Comparison of ENCODE assay signal across 11 cellular contexts in the genomic region with DNA sequence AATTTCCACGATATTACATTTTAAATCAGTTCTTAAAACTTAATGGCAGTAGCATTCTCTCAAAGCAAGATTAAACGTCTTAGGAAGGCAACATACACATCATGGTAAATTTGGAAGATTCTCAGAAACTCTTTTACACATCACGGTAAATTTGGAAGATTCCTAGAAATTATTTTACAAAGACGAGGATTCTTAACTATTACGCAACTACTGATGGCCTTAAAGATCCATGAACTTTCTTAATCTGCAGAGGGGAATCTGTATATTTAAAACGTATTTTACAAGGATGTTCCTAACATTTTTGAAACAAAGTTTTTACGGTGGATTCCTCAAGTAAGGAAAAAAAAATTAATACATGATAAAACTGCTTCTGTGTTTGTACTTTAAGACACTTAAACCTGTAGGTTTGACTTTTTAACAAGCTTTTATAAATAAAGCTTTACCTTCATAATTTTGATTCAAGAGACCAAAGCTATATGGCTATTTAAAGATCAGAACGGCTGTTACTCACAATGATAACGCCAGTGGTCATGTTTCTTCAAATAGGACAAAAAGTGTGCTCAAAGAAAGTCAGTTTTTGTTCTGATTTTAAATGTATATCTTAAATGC. TPM values are rescaled to one million over a fixed set of nuclear protein-coding genes. Genes with fewer than 3 reads are reported as not detected.
DNase-seq lines count a peak whose midpoint lies in the region; ATAC-seq and TF ChIP-seq lines count a peak whose summit lies in the region.
"Had no signal": no experiment of that assay in that cellular context is flagged by ENCODE, and none has a peak within 500 bp of the region (broad histone marks: within the 10 kb centered on the region; RNA-seq: fewer than 3 reads in every experiment).

No MANE protein-coding gene starts in this region.

- peaks cover 9% of the 10 kb centered on the region for H3K36me3 Mint-ChIP-seq in activated naive CD4-positive, alpha-beta T cell treated with anti-CD3 and anti-CD28 coated beads, Interleukin-2, amount 10 ng/mL, durations not matched to agents 7 days and 5 days
- H3K36me3 Mint-ChIP-seq in activated B cell treated with CpG ODN at 0.5 μM for 24 hours (ENCODE audit: low read depth), result peaks cover 16% of the 10 kb centered on the region

- H3K4me1 Mint-ChIP-seq in activated naive CD4-positive, alpha-beta T cell treated with anti-CD3 and anti-CD28 coated beads, Interleukin-2, amount 10 ng/mL, durations not matched to agents 7 days and 5 days, result peaks cover 57% of the 10 kb centered on the region
- peaks cover 53% of the 10 kb centered on the region for H3K4me1 Mint-ChIP-seq in activated B cell treated with CpG ODN at 0.5 μM for 24 hours

- H3K27me3 Mint-ChIP-seq in activated naive CD4-positive, alpha-beta T cell treated with anti-CD3 and anti-CD28 coated beads, Interleukin-2, amount 10 ng/mL, durations not matched to agents 7 days and 5 days, result no peaks in the 10 kb centered on the region
- no peaks in the 10 kb centered on the region for H3K27me3 Mint-ChIP-seq in activated B cell treated with CpG ODN at 0.5 μM for 24 hours
- H3K27me3 Mint-ChIP-seq: dendritic cell treated with granulocyte-macrophage colony-stimulating factor and Interleukin-4, amounts not matched to agents 40 ng/mL and 50 ng/mL, for 4 days had no signal

- H3K27ac ChIP-seq in iPS-18a (ENCODE audit: low read length), result peak overlapping the region; percentile 98
- H3K27ac ChIP-seq in testis, result peak overlapping the region in 1 of 2 donors; percentile 99

- CTCF ChIA-PET in activated naive CD4-positive, alpha-beta T cell treated with anti-CD3 and anti-CD28 coated beads, Interleukin-2, amount 10 ng/mL, durations not matched to agents 7 days and 5 days (lab: Charles Lee), result interaction anchor here (0.6 to 1.4 kb wide), 3 partner anchors 11 to 811 kb away, joined by 3 read pairs; no protein-coding TSS in a partner anchor
- CTCF ChIA-PET in activated B cell treated with CpG ODN at 0.5 μM for 24 hours (lab: Charles Lee), result no interaction called here
- CTCF ChIA-PET in GM10248 (lab: Yijun Ruan, JAX), result interaction anchor here (1.5 to 2.2 kb wide), 3 partner anchors 9 to 12 kb away, joined by 4 to 16 read pairs (median 7); no protein-coding TSS in a partner anchor

- H3K27ac Mint-ChIP-seq in activated naive CD4-positive, alpha-beta T cell treated with anti-CD3 and anti-CD28 coated beads, Interleukin-2, amount 10 ng/mL, durations not matched to agents 7 days and 5 days, result no peak overlapping the region
- H3K27ac Mint-ChIP-seq in activated B cell treated with CpG ODN at 0.5 μM for 24 hours, result peak overlapping the region; percentile 19

- TF ChIP-seq CTCF in activated B cell treated with CpG ODN at 0.5 μM for 24 hours (IDR thresholded peaks at IDR 0.05) (no peak), testis (IDR thresholded peaks at IDR 0.05) (no peak), GM10248 (IDR thresholded peaks at IDR 0.05; ENCODE audit: control extremely low read depth, extremely low read depth, low read depth, missing control alignments) (no peak)

- DNase-seq in activated naive CD4-positive, alpha-beta T cell treated with anti-CD3 and anti-CD28 coated beads, Interleukin-2, amount 10 ng/mL, durations not matched to agents 7 days and 5 days, result no peak
- no peak for DNase-seq in activated naive CD4-positive, alpha-beta T cell treated with Interleukin-2 at 50 U/mL for 16 hours
- no peak for DNase-seq in activated B cell treated with CpG ODN at 0.5 μM for 24 hours
- DNase-seq in testis, result no peak
- no peak for DNase-seq in GF-D8 (lab: John Stamatoyannopoulos, UW)
- DNase-seq in GM10248 (ENCODE audit: extremely low spot score), result no peak
- DNase-seq in effector CD8-positive, alpha-beta T cell (lab: John Stamatoyannopoulos, UW), result no peak
- DNase-seq: NCI-H82; stimulated activated CD4-positive, alpha-beta T cell treated with anti-CD3 and anti-CD28 coated beads, Interleukin-2, amount 100 ng/mL, for 48 hours had no signal

- peaks cover 9% of the 10 kb centered on the region for H3K4me1 ChIP-seq in iPS-18a (ENCODE audit: control insufficient read depth, low read depth, low read length)
- H3K4me1 ChIP-seq in testis, result peaks cover 9% of the 10 kb centered on the region

- H3K9ac ChIP-seq in iPS-18a (ENCODE audit: low read length), result peak overlapping the region; percentile 99

- intact Hi-C loops in activated B cell treated with CpG ODN at 0.5 μM for 24 hours (cut with micrococcal nuclease), result loop anchor here (5.0 to 10.0 kb wide), 4 partner anchors 414 to 1199 kb away; a partner anchor contains a TSS
- intact Hi-C loops in testis (cut with DNase I; ENCODE audit: low total_unique reads), result no loop called here

- 31 to 34% methylated on average over 9 of the region's 9 CpGs for WGBS in testis, 2 donors

- TF ChIP-seq POLR2A in testis (IDR thresholded peaks at IDR 0.05), result no peak

- H3K9me3 ChIP-seq in iPS-18a (ENCODE audit: control insufficient read depth, low read depth, low read length) (no peaks in the 10 kb centered on the region), testis (no peaks in the 10 kb centered on the region)

- no peaks in the 10 kb centered on the region for H3K9me3 Mint-ChIP-seq in activated naive CD4-positive, alpha-beta T cell treated with anti-CD3 and anti-CD28 coated beads, Interleukin-2, amount 10 ng/mL, durations not matched to agents 7 days and 5 days
- no peaks in the 10 kb centered on the region for H3K9me3 Mint-ChIP-seq in activated B cell treated with CpG ODN at 0.5 μM for 24 hours
- H3K9me3 Mint-ChIP-seq: dendritic cell treated with granulocyte-macrophage colony-stimulating factor and Interleukin-4, amounts not matched to agents 40 ng/mL and 50 ng/mL, for 4 days had no signal

- peak overlapping the region; percentile 99 for H3K4me3 Mint-ChIP-seq in activated naive CD4-positive, alpha-beta T cell treated with anti-CD3 and anti-CD28 coated beads, Interleukin-2, amount 10 ng/mL, durations not matched to agents 7 days and 5 days
- H3K4me3 Mint-ChIP-seq in activated B cell treated with CpG ODN at 0.5 μM for 24 hours, result peak overlapping the region; percentile 100

- POLR2A ChIA-PET in activated B cell treated with CpG ODN at 0.5 μM for 24 hours (lab: Charles Lee) (interaction anchor here (1.1 kb wide), 1 partner anchor 15 kb away, joined by 3 read pairs; a partner anchor contains a TSS), GM10248 (lab: Yijun Ruan, JAX) (interaction anchor here (0.8 kb wide), 1 partner anchor 34 kb away, joined by 5 read pairs; no protein-coding TSS in a partner anchor)

- no peaks in the 10 kb centered on the region for H3K36me3 ChIP-seq in iPS-18a (ENCODE audit: control insufficient read depth, low read depth, low read length)
- no peaks in the 10 kb centered on the region for H3K36me3 ChIP-seq in testis (ENCODE audit: low read depth, missing control alignments)

- no peak for ATAC-seq in activated B cell treated with CpG ODN at 0.5 μM for 24 hours (ENCODE audit: low read depth)

- H3K27me3 ChIP-seq in iPS-18a (ENCODE audit: control insufficient read depth, insufficient read depth, low read length), result no peaks in the 10 kb centered on the region
- no peaks in the 10 kb centered on the region for H3K27me3 ChIP-seq in testis

- H3K4me3 ChIP-seq in iPS-18a (ENCODE audit: low read length), result peak overlapping the region; percentile 100
- H3K4me3 ChIP-seq in testis, result peak overlapping the region; percentile 92 to 97

RNA-seq across cellular contexts. Expression of a gene that starts 1.7 kb away (rescaled TPM):
- 49.0 and 59.9 TPM in 2 replicates for total RNA-seq in activated B cell treated with CpG ODN at 0.5 μM for 24 hours
- 10 to 100 TPM; 83.0 to 92.2 TPM for total RNA-seq in testis
- polyA plus RNA-seq in testis (ENCODE audit: insufficient read depth, low read depth, low replicate concordance), result 59.9 TPM

RNA-seq across cellular contexts. Expression of a gene that starts 15.2 kb away (rescaled TPM):
- total RNA-seq in activated B cell treated with CpG ODN at 0.5 μM for 24 hours, result 147 and 163 TPM in 2 replicates
- 10 to 100 TPM; 68.4 to 82.9 TPM for total RNA-seq in testis
- 136 TPM for polyA plus RNA-seq in testis (ENCODE audit: insufficient read depth, low read depth, low replicate concordance)
